In genomic region chr4:83071116-83071515, GRCh38 we compare ENCODE assay signal across 21 cellular contexts.
A peak's percentile ranks its signal among the peaks of the same experiment; 100 is the strongest.
DNase-seq lines count a peak whose midpoint lies in the region; TF ChIP-seq lines count a peak whose summit lies in the region.
"Had no signal": no experiment of that assay in that cellular context is flagged by ENCODE, and none has a peak within 500 bp of the region (broad histone marks: within the 10 kb centered on the region; RNA-seq: fewer than 3 reads in every experiment).

No MANE protein-coding gene starts in this region.

- no peak overlapping the region for H3K27ac ChIP-seq in caudate nucleus (ENCODE audit: low read depth, low read length)
- H3K27ac ChIP-seq: ascending aorta, lower lobe of right lung had no signal

- DNase-seq in AG10803 (ENCODE audit: low read depth) (peak; percentile 2), ELR (ENCODE audit: low read depth) (peak; percentile 60), cardiac fibroblast (ENCODE audit: low read depth in 2 of 2) (peak; percentile 27 to 32), iris pigment epithelial cell (ENCODE audit: low read depth) (peak; percentile 55), COR-L47 (lab: John Stamatoyannopoulos, UW) (no peak), caudate nucleus (lab: John Stamatoyannopoulos, UW) (no peak), NCI-H1436 (lab: John Stamatoyannopoulos, UW) (no peak)
- DNase-seq in stimulated activated CD4-positive, alpha-beta T cell treated with anti-CD3 and anti-CD28 coated beads, Interleukin-2, amount 100 ng/mL, for 48 hours = no peak
- DNase-seq: activated CD4-positive, alpha-beta T cell treated with anti-CD3 and anti-CD28 coated beads for 36 hours; activated CD8-positive, alpha-beta memory T cell treated with anti-CD3 and anti-CD28 coated beads, Interleukin-2, amount 50 U/mL, for 4 hours; cortex of kidney; GDM1; lower lobe of right lung; natural killer cell; NCI-H748 treated with DMSO at 0.1 percent for 48 hours; SK-N-SH; stimulated activated CD4-positive, alpha-beta T cell treated with anti-CD3 and anti-CD28 coated beads, Interleukin-4, amount 100 ng/mL, for 24 hours; substantia nigra had no signal

- H3K4me3 ChIP-seq in AG10803 (ENCODE audit: low read length) = no peak overlapping the region
- no peak overlapping the region for H3K4me3 ChIP-seq in cardiac fibroblast (replicated peaks in 1 of 2; ENCODE audit: low read depth in 2 of 2, low read length in 2 of 2)
- H3K4me3 ChIP-seq: ascending aorta, GM12878, HAP-1, lower lobe of right lung had no signal

- no peak for TF ChIP-seq CTCF in AG10803 (conservative IDR thresholded peaks at IDR 0.05; ENCODE audit: low read length)
- no peak for TF ChIP-seq CTCF in cardiac fibroblast (IDR thresholded peaks at IDR 0.05; ENCODE audit: low read depth, low read length)

Comparison
In these comparisons a context has a peak if more than half of its experiments do, and no peak if none do; other contexts are left out.
1. DNase-seq: peak in AG10803 (single experiment), ELR (single experiment), cardiac fibroblast (2 of 2) and iris pigment epithelial cell (single experiment); none in stimulated activated CD4-positive, alpha-beta T cell treated with anti-CD3 and anti-CD28 coated beads, Interleukin-2, amount 100 ng/mL, for 48 hours (0 of 2), COR-L47 (single experiment), caudate nucleus (0 of 61) and NCI-H1436 (single experiment).